In genomic region chr21:29555601-29556000, GRCh38 we compare ENCODE assay signal across 25 cellular contexts.
"Had no signal": no experiment of that assay in that cellular context is flagged by ENCODE, and none has a peak within 500 bp of the region (broad histone marks: within the 10 kb centered on the region; RNA-seq: fewer than 3 reads in every experiment).

No MANE protein-coding gene starts in this region.

- ATAC-seq: foreskin keratinocyte; gastroesophageal sphincter; heart left ventricle; left colon; left lobe of liver; lower lobe of right lung; naive thymus-derived CD4-positive, alpha-beta T cell had no signal

- H3K36me3 ChIP-seq: esophagus muscularis mucosa, gastroesophageal sphincter, heart left ventricle, left ventricle myocardium inferior, lower lobe of right lung had no signal

- H3K27ac ChIP-seq: coronary artery, dorsolateral prefrontal cortex, esophagus muscularis mucosa, foreskin keratinocyte, gastroesophageal sphincter, heart left ventricle, hepatocyte, left ventricle myocardium inferior, lower lobe of right lung had no signal

- H3K9me3 ChIP-seq: esophagus muscularis mucosa, gastroesophageal sphincter, heart left ventricle, left ventricle myocardium inferior, lower lobe of right lung had no signal

- H2AFZ ChIP-seq: hepatocyte had no signal

- H3K27me3 ChIP-seq: dorsolateral prefrontal cortex, esophagus muscularis mucosa, foreskin keratinocyte, gastroesophageal sphincter, heart left ventricle, hepatocyte had no signal

- DNase-seq: dermis blood vessel endothelial cell; dorsolateral prefrontal cortex; effector CD4-positive, alpha-beta T cell; effector memory CD4-positive, alpha-beta T cell; foreskin keratinocyte; heart left ventricle; hypothalamus; immature natural killer cell; islet precursor cell; kidney; kidney glomerular epithelial cell; left colon; left ventricle myocardium inferior; lower lobe of right lung; mesendoderm; midbrain; naive thymus-derived CD4-positive, alpha-beta T cell had no signal

- H3K4me3 ChIP-seq: coronary artery, dorsolateral prefrontal cortex, esophagus muscularis mucosa, gastroesophageal sphincter, heart left ventricle, hepatocyte, left ventricle myocardium inferior, lower lobe of right lung had no signal

- FAIRE-seq: colon, endothelial cell of umbilical vein, frontal cortex, kidney had no signal

- H3K4me2 ChIP-seq: hepatocyte had no signal

- H3K4me1 ChIP-seq: esophagus muscularis mucosa, foreskin keratinocyte, gastroesophageal sphincter, heart left ventricle, left ventricle myocardium inferior, lower lobe of right lung had no signal

- H3K79me2 ChIP-seq: hepatocyte had no signal
